ENCODE assay signal across 21 cellular contexts in genomic region chr12:103524238-103524875, GRCh38. TPM values are rescaled to one million over a fixed set of nuclear protein-coding genes. Genes with fewer than 3 reads are reported as not detected.
A peak's percentile ranks its signal among the peaks of the same experiment; 100 is the strongest.
DNase-seq lines count a peak whose midpoint lies in the region; ATAC-seq, FAIRE-seq and TF ChIP-seq lines count a peak whose summit lies in the region.
"Had no signal": no experiment of that assay in that cellular context is flagged by ENCODE, and none has a peak within 500 bp of the region (broad histone marks: within the 10 kb centered on the region; RNA-seq: fewer than 3 reads in every experiment).

No MANE protein-coding gene starts in this region.

- H3K4me1 Mint-ChIP-seq in GM23338: no peaks in the 10 kb centered on the region

- DNase-seq in ELF-1 (ENCODE audit: low read depth, low spot score) (peak; percentile 37), GM23338 (ENCODE audit: low spot score) (no peak), bronchial epithelial cell (ENCODE audit: low read depth) (peak; percentile 42), kidney tubule cell (ENCODE audit: low spot score) (peak; percentile 74), NCI-H2107 treated with DMSO at 0.1 percent for 48 hours (lab: John Stamatoyannopoulos, UW; ENCODE audit: unreplicated experiment) (no peak), C1 segment of cervical spinal cord (lab: John Stamatoyannopoulos, UW) (no peak), mucosa of gallbladder (ENCODE audit: low spot score) (no peak)
- DNase-seq: DMS53; EL; GM23248; IMR-90; NCI-H2081 treated with DMSO at 0.1 percent for 48 hours; NCI-H774; NK-92 treated with Interleukin-12 subunit alpha and Interleukin-12 subunit beta, amount 100 ng/mL, for 24 hours; SIG-M5 had no signal

- H3F3A ChIP-seq in GM23338 (replicated peaks; ENCODE audit: low read depth): no peaks in the 10 kb centered on the region

- no peak overlapping the region for H3K27ac Mint-ChIP-seq in GM23338
- H3K27ac Mint-ChIP-seq: B cell had no signal

- peaks cover 7% of the 10 kb centered on the region; the same call in 1 of the 2 replicates for H3K9me2 ChIP-seq in GM23338 (ENCODE audit: insufficient read depth)

- no peaks in the 10 kb centered on the region for H3K36me3 Mint-ChIP-seq in GM23338 (ENCODE audit: low read depth)

- H3K27me3 ChIP-seq in GM23338 (ENCODE audit: insufficient read depth) (no peaks in the 10 kb centered on the region), bronchial epithelial cell (ENCODE audit: control insufficient read depth, insufficient read depth, low read length) (no peaks in the 10 kb centered on the region)

- H3K4me1 ChIP-seq in GM23338 (ENCODE audit: insufficient read depth): no peaks in the 10 kb centered on the region
- H3K4me1 ChIP-seq: HAP-1 had no signal

- FAIRE-seq in bronchial epithelial cell (lab: Jason Lieb, UNC): no peak
- FAIRE-seq: A549, D721Med had no signal

- no peaks in the 10 kb centered on the region for H3K27me3 Mint-ChIP-seq in GM23338 (ENCODE audit: insufficient read depth, low read depth, poor library complexity)

- no peak overlapping the region for H3K27ac ChIP-seq in GM23338 (ENCODE audit: low read depth)
- H3K27ac ChIP-seq: GM23248, KMS-11 had no signal

- H3K4me2 ChIP-seq in GM23338: no peak overlapping the region
- H3K4me2 ChIP-seq: A549, KMS-11 had no signal

- no peaks in the 10 kb centered on the region for H4K20me1 ChIP-seq in GM23338 (replicated peaks; ENCODE audit: insufficient read depth)

- no peak for ATAC-seq in GM23338
- ATAC-seq: A549, Panc1 had no signal

- H3K4me3 ChIP-seq in GM23338 (no peak overlapping the region), bronchial epithelial cell (ENCODE audit: low read depth, low read length) (no peak overlapping the region)
- H3K4me3 ChIP-seq: A549, GM23248, HAP-1 had no signal

- peak overlapping the region; percentile 76; the same call in 1 of the 2 replicates for H2AFZ ChIP-seq in GM23338
- H2AFZ ChIP-seq: GM23248 had no signal

- H3K79me2 ChIP-seq in GM23338 (replicated peaks; ENCODE audit: insufficient read depth): no peaks in the 10 kb centered on the region

- H3K36me3 ChIP-seq in GM23338 (ENCODE audit: insufficient read depth) (no peaks in the 10 kb centered on the region), bronchial epithelial cell (ENCODE audit: control insufficient read depth, insufficient read depth, low read length) (no peaks in the 10 kb centered on the region)
- H3K36me3 ChIP-seq: HAP-1 had no signal

- TF ChIP-seq CTCF in GM23338 (conservative IDR thresholded peaks at IDR 0.05; ENCODE audit: low read depth in 2 of 2): no peak
- no peak for TF ChIP-seq CTCF in bronchial epithelial cell (IDR thresholded peaks at IDR 0.05; ENCODE audit: insufficient read depth, low read length, severe bottlenecking)

- no peak overlapping the region for H3K4me3 Mint-ChIP-seq in GM23338
- H3K4me3 Mint-ChIP-seq: B cell had no signal

- no peaks in the 10 kb centered on the region for H3K9me3 Mint-ChIP-seq in GM23338

TF ChIP-seq in GM23338, 12 proteins besides CTCF, POLR2A, EP300 and RAD21 (continues in another document):
- TF ChIP-seq CREB1 (CRISPR knock-in tag; IDR thresholded peaks at IDR 0.05; ENCODE audit: low read depth): no peak
- TF ChIP-seq, protein P1, sequence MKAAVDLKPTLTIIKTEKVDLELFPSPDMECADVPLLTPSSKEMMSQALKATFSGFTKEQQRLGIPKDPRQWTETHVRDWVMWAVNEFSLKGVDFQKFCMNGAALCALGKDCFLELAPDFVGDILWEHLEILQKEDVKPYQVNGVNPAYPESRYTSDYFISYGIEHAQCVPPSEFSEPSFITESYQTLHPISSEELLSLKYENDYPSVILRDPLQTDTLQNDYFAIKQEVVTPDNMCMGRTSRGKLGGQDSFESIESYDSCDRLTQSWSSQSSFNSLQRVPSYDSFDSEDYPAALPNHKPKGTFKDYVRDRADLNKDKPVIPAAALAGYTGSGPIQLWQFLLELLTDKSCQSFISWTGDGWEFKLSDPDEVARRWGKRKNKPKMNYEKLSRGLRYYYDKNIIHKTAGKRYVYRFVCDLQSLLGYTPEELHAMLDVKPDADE (IDR thresholded peaks at IDR 0.05): no peak
- no peak for TF ChIP-seq EZH2 (IDR thresholded peaks at IDR 0.05; ENCODE audit: low read depth, unreplicated experiment)
- TF ChIP-seq EZH2phosphoT487 (IDR thresholded peaks at IDR 0.05; ENCODE audit: unreplicated experiment): no peak
- TF ChIP-seq ZNF462 (CRISPR knock-in tag; IDR thresholded peaks at IDR 0.05): no peak
- no peak for TF ChIP-seq NANOG (IDR thresholded peaks at IDR 0.05; ENCODE audit: borderline replicate concordance)
- TF ChIP-seq ZNF114 (CRISPR knock-in tag; IDR thresholded peaks at IDR 0.05): no peak

RNA-seq across cellular contexts. Expression of gene C12orf42, which starts 28.6 kb away (rescaled TPM):
- 1.1 TPM in 1 of 2 replicates, not detected in the other for total RNA-seq in GM23338 (2014; rRNA removed; shearing (Covaris generic))
- polyA plus RNA-seq in GM23338 (2016; fragmentation: Nextera tagmentation; extraction: Ambion mirVana): 0.21 and 0.45 TPM in 2 replicates
- total RNA-seq in bronchial epithelial cell (not detected in 2 replicates), mucosa of gallbladder (not detected)
- total RNA-seq: GM23248, IMR-90 had no signal
- polyA plus RNA-seq: A549, GM23248, IMR-90 had no signal

Comparison
In these comparisons a context has a peak if more than half of its experiments do, and no peak if none do; other contexts are left out.
1. DNase-seq: peak in ELF-1 (single experiment), bronchial epithelial cell (single experiment) and kidney tubule cell (single experiment); none in GM23338 (single experiment), NCI-H2107 treated with DMSO at 0.1 percent for 48 hours (single experiment), C1 segment of cervical spinal cord (0 of 14) and mucosa of gallbladder (single experiment).